ENCODE assay signal across 25 cellular contexts in genomic region chr22:49583341-49583740, GRCh38.
"Had no signal": no experiment of that assay in that cellular context is flagged by ENCODE, and none has a peak within 500 bp of the region (broad histone marks: within the 10 kb centered on the region; RNA-seq: fewer than 3 reads in every experiment).

No MANE protein-coding gene starts in this region.

- H3K27me3 ChIP-seq: foreskin keratinocyte, heart left ventricle, hepatocyte, right atrium auricular region, testis, tibial artery, upper lobe of right lung, uterus had no signal

- H3K36me3 ChIP-seq: esophagus muscularis mucosa, gastroesophageal sphincter, heart left ventricle, lower lobe of right lung, prostate gland, right atrium auricular region, sigmoid colon, tibial artery, upper lobe of right lung, uterus had no signal

- H3K27ac Mint-ChIP-seq: natural killer cell; stimulated activated memory B cell treated with anti-CD40 and anti-IgM and Interleukin-4, amounts not matched to agents 10 μg/mL and 1 μg/mL and 100 μg/mL, for 72 hours had no signal

- DNase-seq: cerebellar nuclear complex; cortex of kidney; effector CD4-positive, alpha-beta T cell; foreskin keratinocyte; heart left ventricle; kidney glomerular epithelial cell; left colon; left ventricle myocardium superior; natural killer cell; sigmoid colon; stimulated activated CD4-positive, alpha-beta T cell treated with anti-CD3 and anti-CD28 coated beads, Interleukin-4, amount 100 ng/mL, for 4 hours; stimulated activated naive CD8-positive, alpha-beta T cell treated with anti-CD3 and anti-CD28 coated beads, Interleukin-15, Interleukin-2, amounts not matched to agents 100 U/mL and 50 U/mL, for 24 hours; substantia nigra; testis; upper lobe of right lung; uterus had no signal

- H3K4me3 ChIP-seq: esophagus muscularis mucosa, gastroesophageal sphincter, heart left ventricle, hepatocyte, lower lobe of right lung, prostate gland, right atrium auricular region, sigmoid colon, testis, tibial artery, upper lobe of right lung, uterus had no signal

- H3K27ac ChIP-seq: epithelial cell of prostate, esophagus muscularis mucosa, foreskin keratinocyte, gastroesophageal sphincter, heart left ventricle, hepatocyte, lower lobe of right lung, prostate gland, right atrium auricular region, sigmoid colon, testis, tibial artery, upper lobe of right lung, uterus had no signal

- H3K4me2 ChIP-seq: hepatocyte had no signal

- H3K4me1 ChIP-seq: esophagus muscularis mucosa, foreskin keratinocyte, gastroesophageal sphincter, heart left ventricle, lower lobe of right lung, prostate gland, right atrium auricular region, sigmoid colon, testis, tibial artery, upper lobe of right lung, uterus had no signal

- H3K9me3 ChIP-seq: prostate gland, testis, upper lobe of right lung, uterus had no signal

- H3K27me3 Mint-ChIP-seq: stimulated activated memory B cell treated with anti-CD40 and anti-IgM and Interleukin-4, amounts not matched to agents 10 μg/mL and 1 μg/mL and 100 μg/mL, for 72 hours had no signal

- H2AFZ ChIP-seq: hepatocyte had no signal

- H3K36me3 Mint-ChIP-seq: natural killer cell had no signal

- H3K9me3 Mint-ChIP-seq: natural killer cell; stimulated activated memory B cell treated with anti-CD40 and anti-IgM and Interleukin-4, amounts not matched to agents 10 μg/mL and 1 μg/mL and 100 μg/mL, for 72 hours had no signal

- ATAC-seq: foreskin keratinocyte; gastroesophageal sphincter; heart left ventricle; left colon; left ventricle myocardium superior; lower lobe of right lung; natural killer cell; stimulated activated memory B cell treated with anti-CD40 and anti-IgM and Interleukin-4, amounts not matched to agents 10 μg/mL and 1 μg/mL and 100 μg/mL, for 72 hours; stimulated activated naive CD8-positive, alpha-beta T cell treated with anti-CD3 and anti-CD28 coated beads, Interleukin-15, Interleukin-2, amounts not matched to agents 100 U/mL and 50 U/mL, for 24 hours; upper lobe of right lung had no signal

- H3K79me2 ChIP-seq: hepatocyte had no signal

- H3K4me3 Mint-ChIP-seq: natural killer cell; stimulated activated memory B cell treated with anti-CD40 and anti-IgM and Interleukin-4, amounts not matched to agents 10 μg/mL and 1 μg/mL and 100 μg/mL, for 72 hours had no signal
